9 cellular contexts compared by ENCODE assay signal in genomic region chr17:1643293-1643998, GRCh38. TPM values are rescaled to one million over a fixed set of nuclear protein-coding genes. Genes with fewer than 3 reads are reported as not detected.
A peak's percentile ranks its signal among the peaks of the same experiment; 100 is the strongest.
DNase-seq lines count a peak whose midpoint lies in the region; ATAC-seq and TF ChIP-seq lines count a peak whose summit lies in the region.
"Had no signal": no experiment of that assay in that cellular context is flagged by ENCODE, and none has a peak within 500 bp of the region (broad histone marks: within the 10 kb centered on the region; RNA-seq: fewer than 3 reads in every experiment).

No MANE protein-coding gene starts in this region.

- intact Hi-C loops in tibial artery (cut with DNase I; ENCODE audit: low total_unique reads), result loop anchor here (10.0 kb wide), 1 partner anchor 379 kb away; no protein-coding TSS in a partner anchor

- H3K9me3 ChIP-seq in CD8-positive, alpha-beta memory T cell (ENCODE audit: low read length), result no peaks in the 10 kb centered on the region
- no peaks in the 10 kb centered on the region for H3K9me3 ChIP-seq in ectodermal cell (ENCODE audit: control insufficient read depth, low read length)
- no peaks in the 10 kb centered on the region for H3K9me3 ChIP-seq in tibial artery

- H3K4me1 ChIP-seq in CD8-positive, alpha-beta memory T cell (ENCODE audit: insufficient read depth, low read length), result peaks cover 22% of the 10 kb centered on the region
- H3K4me1 ChIP-seq in ectodermal cell (ENCODE audit: control insufficient read depth, insufficient read depth, low read length) (peaks cover 39% of the 10 kb centered on the region), tibial artery (peaks cover 0 to 32% (median 21%) of the 10 kb centered on the region in 4 donors)

- CTCF ChIA-PET in CD8-positive, alpha-beta memory T cell (lab: Charles Lee), result interaction anchor here (1.1 kb wide), 1 partner anchor 77 kb away, joined by 3 read pairs; no protein-coding TSS in a partner anchor

- no peaks in the 10 kb centered on the region for H3K9me3 Mint-ChIP-seq in CD8-positive, alpha-beta memory T cell

- no peaks in the 10 kb centered on the region for H3K27me3 ChIP-seq in CD8-positive, alpha-beta memory T cell (ENCODE audit: insufficient read depth, low read length, poor library complexity, severe bottlenecking)
- H3K27me3 ChIP-seq in HL-60 (ENCODE audit: insufficient read depth, poor library complexity, severe bottlenecking) (no peaks in the 10 kb centered on the region), ectodermal cell (ENCODE audit: control insufficient read depth, insufficient read depth, low read length, poor library complexity, severe bottlenecking) (peaks cover 40% of the 10 kb centered on the region), tibial artery (no peaks in the 10 kb centered on the region)

- no peak overlapping the region for H3K27ac ChIP-seq in CD8-positive, alpha-beta memory T cell (ENCODE audit: low read depth, low read length)
- no peak overlapping the region for H3K27ac ChIP-seq in HL-60 (replicated peaks)
- H3K27ac ChIP-seq in ectodermal cell (ENCODE audit: insufficient read depth, low read depth, low read length, poor library complexity, severe bottlenecking), result no peak overlapping the region
- H3K27ac ChIP-seq in tibial artery, result peak overlapping the region in 1 of 2 donors; percentile 23

- H3K4me3 ChIP-seq in CD8-positive, alpha-beta memory T cell (ENCODE audit: low read length), result peak overlapping the region; percentile 45
- peak overlapping the region; percentile 29; the same call in 1 of the 2 replicates for H3K4me3 ChIP-seq in HL-60 (replicated peaks; ENCODE audit: insufficient read depth, low read length)
- H3K4me3 ChIP-seq in ectodermal cell (ENCODE audit: insufficient read depth, low read depth, low read length), result peak overlapping the region; percentile 25
- H3K4me3 ChIP-seq in tibial artery, result peak overlapping the region; percentile 40 to 54

- no peaks in the 10 kb centered on the region for H3K36me3 ChIP-seq in CD8-positive, alpha-beta memory T cell (ENCODE audit: insufficient read depth, low read length)
- H3K36me3 ChIP-seq in ectodermal cell (ENCODE audit: control insufficient read depth, insufficient read depth, low read length) (no peaks in the 10 kb centered on the region), tibial artery (no peaks in the 10 kb centered on the region)

- H3K36me3 Mint-ChIP-seq in CD8-positive, alpha-beta memory T cell, result no peaks in the 10 kb centered on the region

- peaks cover 9 to 25% (median 12%) of the 10 kb centered on the region in 3 donors for H3K4me1 Mint-ChIP-seq in CD8-positive, alpha-beta memory T cell

- DNase-seq in CD8-positive, alpha-beta memory T cell, result peak; percentile 67 to 84 (median 74)
- peak in 1 of 2 experiments; percentile 8 for DNase-seq in HL-60 (ENCODE audit: low read depth in 1 of 2, low spot score in 1 of 2)
- DNase-seq in activated CD4-positive, alpha-beta T cell treated with anti-CD3 and anti-CD28 coated beads for 48 hours, result peak; percentile 68
- DNase-seq in midbrain (lab: John Stamatoyannopoulos, UW), result peak; percentile 14
- DNase-seq in tibial artery, result no peak

- H3K27ac Mint-ChIP-seq in CD8-positive, alpha-beta memory T cell, result peak overlapping the region in 1 of 8 donors; percentile 58

- ATAC-seq in HG02973 (IDR thresholded peaks at IDR 0.05; ENCODE audit: unreplicated experiment), result no peak
- ATAC-seq in HG03520 (IDR thresholded peaks at IDR 0.05; ENCODE audit: unreplicated experiment), result no peak

- 4% methylated on average over 83 to 90 of the region's 90 CpGs for WGBS in ectodermal cell, 2 experiments

- POLR2A ChIA-PET in CD8-positive, alpha-beta memory T cell (lab: Charles Lee), result no interaction called here

- no peaks in the 10 kb centered on the region for H3K27me3 Mint-ChIP-seq in CD8-positive, alpha-beta memory T cell

- TF ChIP-seq CTCF in HL-60 (IDR thresholded peaks at IDR 0.05; ENCODE audit: insufficient read depth, low read length) (no peak), tibial artery (IDR thresholded peaks at IDR 0.05) (no peak)

- H3K4me3 Mint-ChIP-seq in CD8-positive, alpha-beta memory T cell, result peak overlapping the region in 3 of 7 donors; percentile 80 to 87 (median 81)

RNA-seq across cellular contexts. Expression of gene SCARF1, which starts 2.1 kb away (rescaled TPM):
- under 1 TPM; 0.71 to 0.94 TPM for total RNA-seq in CD8-positive, alpha-beta memory T cell
- 0.39 TPM for polyA plus RNA-seq in CD8-positive, alpha-beta memory T cell
- polyA plus RNA-seq in ectodermal cell (2013, experiment 1 of 4), result 0.67 TPM
- polyA plus RNA-seq in ectodermal cell (2013, experiment 2 of 4), result 0.48 TPM
- polyA plus RNA-seq in ectodermal cell (2013, experiment 3 of 4), result 0.48 TPM
- 0.73 TPM for polyA plus RNA-seq in ectodermal cell (2013, experiment 4 of 4)
- total RNA-seq: NCI-H460 had no signal

RNA-seq across cellular contexts. Expression of gene RILP, which starts 6.2 kb away (rescaled TPM):
- 1 to 10 TPM; 2.1 to 3.0 TPM for total RNA-seq in CD8-positive, alpha-beta memory T cell
- polyA plus RNA-seq in CD8-positive, alpha-beta memory T cell, result 3.7 TPM
- polyA plus RNA-seq in ectodermal cell (2013, experiment 1 of 4), result 2.2 TPM
- polyA plus RNA-seq in ectodermal cell (2013, experiment 2 of 4), result 2.5 TPM
- 2.8 TPM for polyA plus RNA-seq in ectodermal cell (2013, experiment 3 of 4)
- 3.6 TPM for polyA plus RNA-seq in ectodermal cell (2013, experiment 4 of 4)

RNA-seq across cellular contexts. Expression of gene SLC43A2, which starts 14.8 kb away (rescaled TPM):
- 10 to 100 TPM in 1 of 2 experiments, 1 to 10 TPM in 1; 9.0 to 10.2 TPM for total RNA-seq in CD8-positive, alpha-beta memory T cell
- 1.6 TPM for polyA plus RNA-seq in CD8-positive, alpha-beta memory T cell
- 20.3 TPM for polyA plus RNA-seq in ectodermal cell (2013, experiment 1 of 4)
- 17.9 TPM for polyA plus RNA-seq in ectodermal cell (2013, experiment 2 of 4)
- polyA plus RNA-seq in ectodermal cell (2013, experiment 3 of 4), result 14.8 TPM
- 17.7 TPM for polyA plus RNA-seq in ectodermal cell (2013, experiment 4 of 4)

RNA-seq across cellular contexts. Expression of gene PRPF8, which starts 41.2 kb away (rescaled TPM):
- total RNA-seq in CD8-positive, alpha-beta memory T cell, result 100 to 1,000 TPM; 430 to 447 TPM
- polyA plus RNA-seq in CD8-positive, alpha-beta memory T cell, result 209 TPM
- polyA plus RNA-seq in ectodermal cell (2013, experiment 1 of 4), result 252 TPM
- polyA plus RNA-seq in ectodermal cell (2013, experiment 2 of 4), result 253 TPM
- polyA plus RNA-seq in ectodermal cell (2013, experiment 3 of 4), result 219 TPM
- 227 TPM for polyA plus RNA-seq in ectodermal cell (2013, experiment 4 of 4)

Comparison
In these comparisons a context has a peak if more than half of its experiments do, and no peak if none do; other contexts are left out.
1. DNase-seq: peak in CD8-positive, alpha-beta memory T cell (5 of 5), activated CD4-positive, alpha-beta T cell treated with anti-CD3 and anti-CD28 coated beads for 48 hours (single experiment) and midbrain (single experiment); none in tibial artery (0 of 2).
2. Peak in every context shown above with its lines, with median percentiles within 50 percentile points of each other: H3K4me3 ChIP-seq.